In the genomic region with DNA sequence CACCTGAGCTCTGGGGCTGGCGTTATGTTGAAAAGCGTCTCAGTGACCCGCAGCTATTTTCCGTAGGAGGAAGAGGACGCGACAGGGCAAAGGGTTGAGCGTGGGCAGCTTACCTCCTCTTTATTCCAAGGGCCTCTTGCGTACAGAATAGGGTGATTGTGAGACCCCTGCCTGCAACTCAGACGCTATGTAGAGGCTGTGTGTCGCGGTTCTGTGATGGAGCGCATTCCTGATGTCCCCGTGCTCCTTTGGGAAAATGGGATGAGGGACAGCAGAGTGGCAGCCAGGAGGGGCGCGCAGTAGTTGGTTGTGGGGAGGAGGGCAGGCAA, we compare ENCODE assay signal across 27 cellular contexts. TPM values are rescaled to one million over a fixed set of nuclear protein-coding genes. Genes with fewer than 3 reads are reported as not detected.
DNase-seq lines count a peak whose midpoint lies in the region; TF ChIP-seq lines count a peak whose summit lies in the region.
"Had no signal": no experiment of that assay in that cellular context is flagged by ENCODE, and none has a peak within 500 bp of the region (broad histone marks: within the 10 kb centered on the region; RNA-seq: fewer than 3 reads in every experiment).

No MANE protein-coding gene starts in this region.

- H2AFZ ChIP-seq in smooth muscle cell (ENCODE audit: low read depth): no peak overlapping the region
- H2AFZ ChIP-seq in SK-N-SH (ENCODE audit: low read depth): no peak overlapping the region

- H3K36me3 ChIP-seq in mesodermal cell (ENCODE audit: control insufficient read depth, insufficient read depth, low read length) (no peaks in the 10 kb centered on the region), smooth muscle cell (ENCODE audit: low read depth) (no peaks in the 10 kb centered on the region), SK-N-SH (replicated peaks in 1 of 2; ENCODE audit: control insufficient read depth in 1 of 2, insufficient read depth in 2 of 2, low read length in 1 of 2) (no peaks in the 10 kb centered on the region)
- H3K36me3 ChIP-seq: gastroesophageal sphincter, lower lobe of right lung, transverse colon had no signal

- H3K27me3 Mint-ChIP-seq in activated CD4-positive, alpha-beta T cell treated with anti-CD3 and anti-CD28 coated beads, Interleukin-2, amount 10 ng/mL, durations not matched to agents 7 days and 5 days: peaks cover 14% of the 10 kb centered on the region
- peaks cover 45% of the 10 kb centered on the region for H3K27me3 Mint-ChIP-seq in activated naive CD8-positive, alpha-beta T cell treated with anti-CD3 and anti-CD28 coated beads for 36 hours
- H3K27me3 Mint-ChIP-seq: T-helper 17 cell had no signal

- DNase-seq in activated CD4-positive, alpha-beta T cell treated with anti-CD3 and anti-CD28 coated beads, Interleukin-2, amount 10 ng/mL, durations not matched to agents 7 days and 5 days: no peak
- DNase-seq in activated CD4-positive, alpha-beta T cell treated with anti-CD3 and anti-CD28 coated beads for 48 hours: no peak
- DNase-seq in dorsolateral prefrontal cortex: no peak
- no peak for DNase-seq in smooth muscle cell (lab: John Stamatoyannopoulos, UW; ENCODE audit: unreplicated experiment)
- no peak for DNase-seq in activated naive CD8-positive, alpha-beta T cell treated with anti-CD3 and anti-CD28 coated beads for 36 hours
- no peak for DNase-seq in SK-N-SH
- DNase-seq in foreskin melanocyte: no peak
- DNase-seq: activated CD8-positive, alpha-beta T cell treated with anti-CD3 and anti-CD28 coated beads for 36 hours; activated naive CD4-positive, alpha-beta T cell treated with anti-CD3 and anti-CD28 coated beads, Interleukin-2, amount 50 U/mL, for 16 hours; activated T-cell treated with anti-CD3 and anti-CD28 coated beads, Interleukin-2, amount 50 U/mL, for 4 hours; body of pancreas; erythroblast; GF-D8; IMR-90; NCI-H2029; NCI-H510A; stimulated activated naive CD8-positive, alpha-beta T cell treated with anti-CD3 and anti-CD28 coated beads, Interleukin-15, Interleukin-2, amounts not matched to agents 100 U/mL and 50 U/mL, for 24 hours; T-helper 17 cell; transverse colon had no signal

- peak overlapping the region; percentile 54 to 90 (median 73) for H3K4me3 ChIP-seq in dorsolateral prefrontal cortex
- peak overlapping the region; percentile 53 for H3K4me3 ChIP-seq in mesodermal cell (ENCODE audit: extremely low read depth, insufficient read depth, low read length, poor library complexity, severe bottlenecking)
- H3K4me3 ChIP-seq in smooth muscle cell: peak overlapping the region; percentile 43
- no peak overlapping the region for H3K4me3 ChIP-seq in SK-N-SH (ENCODE audit: low read depth in 2 of 2, low read length in 1 of 2)
- H3K4me3 ChIP-seq: body of pancreas, GM12878, transverse colon had no signal

- H3K27ac Mint-ChIP-seq in activated CD4-positive, alpha-beta T cell treated with anti-CD3 and anti-CD28 coated beads, Interleukin-2, amount 10 ng/mL, durations not matched to agents 7 days and 5 days: peak overlapping the region; percentile 46
- no peak overlapping the region for H3K27ac Mint-ChIP-seq in activated naive CD8-positive, alpha-beta T cell treated with anti-CD3 and anti-CD28 coated beads for 36 hours
- H3K27ac Mint-ChIP-seq: activated CD8-positive, alpha-beta T cell treated with anti-CD3 and anti-CD28 coated beads for 36 hours; natural killer cell treated with Interleukin-12 subunit alpha and Interleukin-12 subunit beta and Interleukin-15 and Interleukin-18, amount 100 ng/mL, for 72 hours; T-helper 17 cell had no signal

- H3F3A ChIP-seq in smooth muscle cell (ENCODE audit: low read depth) (no peaks in the 10 kb centered on the region), SK-N-SH (replicated peaks; ENCODE audit: insufficient read depth) (no peaks in the 10 kb centered on the region)

- TF ChIP-seq EP300 in SK-N-SH (IDR thresholded peaks at IDR 0.05; ENCODE audit: borderline replicate concordance in 1 of 2, low read depth in 1 of 2, low read length in 1 of 2): no peak

- 3 to 7% methylated on average over 8 to 12 of the region's 15 CpGs for WGBS in mesodermal cell (ENCODE audit: insufficient coverage in 2 of 2), 2 experiments
- 8% methylated on average over 15 of the region's 15 CpGs for WGBS in smooth muscle cell (ENCODE audit: low lambda C conversion rate)
- 14% methylated on average over 15 of the region's 15 CpGs for WGBS in SK-N-SH (ENCODE audit: low lambda C conversion rate)

- no peak overlapping the region for H3K4me3 Mint-ChIP-seq in activated CD4-positive, alpha-beta T cell treated with anti-CD3 and anti-CD28 coated beads, Interleukin-2, amount 10 ng/mL, durations not matched to agents 7 days and 5 days
- no peak overlapping the region for H3K4me3 Mint-ChIP-seq in activated naive CD8-positive, alpha-beta T cell treated with anti-CD3 and anti-CD28 coated beads for 36 hours
- H3K4me3 Mint-ChIP-seq: activated CD8-positive, alpha-beta T cell treated with anti-CD3 and anti-CD28 coated beads for 36 hours; activated T-cell treated with anti-CD3 and anti-CD28 coated beads, Interleukin-2, amount 50 U/mL, for 4 hours; natural killer cell treated with Interleukin-12 subunit alpha and Interleukin-12 subunit beta and Interleukin-15 and Interleukin-18, amount 100 ng/mL, for 72 hours; T-helper 17 cell had no signal

- H3K9ac ChIP-seq in smooth muscle cell (ENCODE audit: low read depth) (no peak overlapping the region), SK-N-SH (no peak overlapping the region)

- H3K9me3 Mint-ChIP-seq in activated CD4-positive, alpha-beta T cell treated with anti-CD3 and anti-CD28 coated beads, Interleukin-2, amount 10 ng/mL, durations not matched to agents 7 days and 5 days: no peaks in the 10 kb centered on the region
- no peaks in the 10 kb centered on the region for H3K9me3 Mint-ChIP-seq in activated naive CD8-positive, alpha-beta T cell treated with anti-CD3 and anti-CD28 coated beads for 36 hours
- H3K9me3 Mint-ChIP-seq: natural killer cell treated with Interleukin-12 subunit alpha and Interleukin-12 subunit beta and Interleukin-15 and Interleukin-18, amount 100 ng/mL, for 72 hours had no signal

- H3K27me3 ChIP-seq in dorsolateral prefrontal cortex (peaks cover 0 to 31% (median 0%) of the 10 kb centered on the region in 45 donors), smooth muscle cell (ENCODE audit: low read depth) (peaks cover 82% of the 10 kb centered on the region), SK-N-SH (ENCODE audit: insufficient read depth) (peaks cover 40% of the 10 kb centered on the region)

- TF ChIP-seq RAD21 in SK-N-SH (IDR thresholded peaks at IDR 0.05; ENCODE audit: low read length): no peak

- CTCF ChIA-PET in activated CD4-positive, alpha-beta T cell treated with anti-CD3 and anti-CD28 coated beads, Interleukin-2, amount 10 ng/mL, durations not matched to agents 7 days and 5 days (lab: Charles Lee): no interaction called here
- CTCF ChIA-PET in SK-N-SH (lab: Yijun Ruan, JAX): no interaction called here

- peak overlapping the region in 36 of 59 donors; percentile 10 to 95 (median 82) for H3K27ac ChIP-seq in dorsolateral prefrontal cortex
- no peak overlapping the region for H3K27ac ChIP-seq in mesodermal cell (ENCODE audit: low read depth, low read length, severe bottlenecking)
- no peak overlapping the region for H3K27ac ChIP-seq in smooth muscle cell (ENCODE audit: low read depth)
- no peak overlapping the region for H3K27ac ChIP-seq in SK-N-SH (ENCODE audit: low read depth in 2 of 2, low read length in 1 of 2)
- H3K27ac ChIP-seq: body of pancreas, C4-2B, gastroesophageal sphincter, lower lobe of right lung, transverse colon had no signal

- H3K79me2 ChIP-seq in smooth muscle cell (ENCODE audit: low read depth): no peaks in the 10 kb centered on the region
- H3K79me2 ChIP-seq in SK-N-SH (ENCODE audit: insufficient read depth): no peaks in the 10 kb centered on the region

- no peaks in the 10 kb centered on the region for H3K36me3 Mint-ChIP-seq in activated CD4-positive, alpha-beta T cell treated with anti-CD3 and anti-CD28 coated beads, Interleukin-2, amount 10 ng/mL, durations not matched to agents 7 days and 5 days (ENCODE audit: low read depth)
- no peaks in the 10 kb centered on the region for H3K36me3 Mint-ChIP-seq in activated naive CD8-positive, alpha-beta T cell treated with anti-CD3 and anti-CD28 coated beads for 36 hours

- H3K4me1 ChIP-seq in mesodermal cell (ENCODE audit: control insufficient read depth, insufficient read depth, low read length, poor library complexity, severe bottlenecking) (peaks cover 19% of the 10 kb centered on the region), smooth muscle cell (ENCODE audit: low read depth) (peaks cover 35% of the 10 kb centered on the region), SK-N-SH (ENCODE audit: control insufficient read depth in 1 of 2, insufficient read depth in 2 of 2, low read depth in 1 of 2, low read length in 1 of 2) (peaks cover 0 to 3% of the 10 kb centered on the region in 2 experiments; a peak in 1 of 4 replicates)
- H3K4me1 ChIP-seq: transverse colon had no signal

- POLR2A ChIA-PET in activated CD4-positive, alpha-beta T cell treated with anti-CD3 and anti-CD28 coated beads, Interleukin-2, amount 10 ng/mL, durations not matched to agents 7 days and 5 days (lab: Charles Lee): no interaction called here
- POLR2A ChIA-PET in SK-N-SH (lab: Yijun Ruan, JAX): no interaction called here

- no peaks in the 10 kb centered on the region for H3K9me2 ChIP-seq in SK-N-SH

- H3K9me3 ChIP-seq in mesodermal cell (ENCODE audit: control insufficient read depth, low read length): no peaks in the 10 kb centered on the region
- H3K9me3 ChIP-seq in smooth muscle cell (replicated peaks; ENCODE audit: low read depth): no peaks in the 10 kb centered on the region
- no peaks in the 10 kb centered on the region for H3K9me3 ChIP-seq in SK-N-SH
- H3K9me3 ChIP-seq: body of pancreas, gastroesophageal sphincter, lower lobe of right lung, transverse colon had no signal

- peak overlapping the region; percentile 88 for H3K4me2 ChIP-seq in smooth muscle cell
- H3K4me2 ChIP-seq in SK-N-SH: no peak overlapping the region

- H4K20me1 ChIP-seq in smooth muscle cell (ENCODE audit: low read depth) (no peaks in the 10 kb centered on the region), SK-N-SH (ENCODE audit: insufficient read depth) (no peaks in the 10 kb centered on the region)

- intact Hi-C loops in dorsolateral prefrontal cortex (cut with DNase I): loop anchor here in 1 of 2 donors (10.0 kb wide), 2 partner anchors 102 to 172 kb away; no protein-coding TSS in a partner anchor

- TF ChIP-seq CTCF in dorsolateral prefrontal cortex (IDR thresholded peaks at IDR 0.05 in 54 of 56, conservative IDR thresholded peaks at IDR 0.05 in 2 of 56; ENCODE audit: low read depth in 1 of 56, partially characterized antibody in 56 of 56) (no peak), smooth muscle cell (IDR thresholded peaks at IDR 0.05; ENCODE audit: borderline replicate concordance, insufficient read depth, poor library complexity, severe bottlenecking) (no peak), SK-N-SH (IDR thresholded peaks at IDR 0.05) (no peak)

- no peaks in the 10 kb centered on the region for H3K4me1 Mint-ChIP-seq in activated CD4-positive, alpha-beta T cell treated with anti-CD3 and anti-CD28 coated beads, Interleukin-2, amount 10 ng/mL, durations not matched to agents 7 days and 5 days
- H3K4me1 Mint-ChIP-seq in activated naive CD8-positive, alpha-beta T cell treated with anti-CD3 and anti-CD28 coated beads for 36 hours: no peaks in the 10 kb centered on the region
- H3K4me1 Mint-ChIP-seq: T-helper 17 cell had no signal

RNA-seq across cellular contexts. Expression of a gene that starts 0.5 kb away (rescaled TPM):
- not detected for total RNA-seq in activated CD4-positive, alpha-beta T cell treated with anti-CD3 and anti-CD28 coated beads, Interleukin-2, amount 10 ng/mL, durations not matched to agents 7 days and 5 days
- 100 to 1,000 TPM in 1 of 120 experiments, 10 to 100 TPM in 119; 21.9 to 108 (median 64.7) TPM for total RNA-seq in dorsolateral prefrontal cortex
- polyA plus RNA-seq in mesodermal cell (2013, experiment 1 of 2): 7.9 TPM
- 6.8 TPM for polyA plus RNA-seq in mesodermal cell (2013, experiment 2 of 2)
- 1.8 and 7.1 TPM in 2 replicates for total RNA-seq in smooth muscle cell
- polyA plus RNA-seq in smooth muscle cell: 4.3 and 5.5 TPM in 2 replicates
- total RNA-seq in activated naive CD8-positive, alpha-beta T cell treated with anti-CD3 and anti-CD28 coated beads for 36 hours: not detected
- 0.05 TPM in 1 of 2 replicates, not detected in the other for polyA plus RNA-seq in SK-N-SH (2012; rRNA removed)
- not detected in 2 replicates for polyA plus RNA-seq in SK-N-SH (2012; cell fraction: cytosol; rRNA removed)
- not detected in 2 replicates for polyA plus RNA-seq in SK-N-SH (2012; cell fraction: nucleus; rRNA removed)
- total RNA-seq: activated CD8-positive, alpha-beta T cell treated with anti-CD3 and anti-CD28 coated beads for 36 hours; activated T-cell treated with anti-CD3 and anti-CD28 coated beads, Interleukin-2, amount 50 U/mL, for 4 hours; body of pancreas; IMR-90; right cardiac atrium; Right ventricle myocardium inferior; T-helper 17 cell had no signal
- polyA plus RNA-seq: IMR-90 had no signal

Comparison
In these comparisons a context has a peak if more than half of its experiments do, and no peak if none do; other contexts are left out.
1. H3K27ac ChIP-seq: peak in dorsolateral prefrontal cortex (36 of 59); none in mesodermal cell (single experiment), smooth muscle cell (single experiment) and SK-N-SH (0 of 2).
2. H3K4me3 ChIP-seq: peak in dorsolateral prefrontal cortex (59 of 59), mesodermal cell (single experiment) and smooth muscle cell (single experiment); none in SK-N-SH (0 of 2).